Comparison of ENCODE assay signal across 10 cellular contexts in genomic region chr14:75282166-75282547, GRCh38. TPM values are rescaled to one million over a fixed set of nuclear protein-coding genes. Genes with fewer than 3 reads are reported as not detected.
DNase-seq lines count a peak whose midpoint lies in the region; ATAC-seq and TF ChIP-seq lines count a peak whose summit lies in the region.
"Had no signal": no experiment of that assay in that cellular context is flagged by ENCODE, and none has a peak within 500 bp of the region (broad histone marks: within the 10 kb centered on the region; RNA-seq: fewer than 3 reads in every experiment).

No MANE protein-coding gene starts in this region.

- H3K36me3 ChIP-seq in GM23248 (ENCODE audit: low read depth) (peaks cover 20% of the 10 kb centered on the region; the same call in 1 of the 2 replicates), psoas muscle (ENCODE audit: insufficient read depth in 1 of 2, low read depth in 1 of 2) (peaks cover 3 to 25% of the 10 kb centered on the region in 2 donors), WERI-Rb-1 (peaks cover 9% of the 10 kb centered on the region)
- H3K36me3 ChIP-seq: SJCRH30 had no signal

- H3K9ac ChIP-seq in GM23248, result no peak overlapping the region

- intact Hi-C loops in psoas muscle (cut with DNase I), result no loop called here

- H3K79me2 ChIP-seq in GM23248 (ENCODE audit: insufficient read depth), result peaks cover 21% of the 10 kb centered on the region

- no peak overlapping the region for H3K4me3 ChIP-seq in GM23248
- no peak overlapping the region for H3K4me3 ChIP-seq in fibroblast of the aortic adventitia (ENCODE audit: low read depth, low read length)
- no peak overlapping the region for H3K4me3 ChIP-seq in psoas muscle
- no peak overlapping the region for H3K4me3 ChIP-seq in WERI-Rb-1 (ENCODE audit: low read depth, low read length)
- H3K4me3 ChIP-seq: SJCRH30 had no signal

- H3K4me1 ChIP-seq in GM23248 (ENCODE audit: insufficient read depth) (no peaks in the 10 kb centered on the region; the same call in 1 of the 2 replicates), psoas muscle (peaks cover 40% of the 10 kb centered on the region)
- H3K4me1 ChIP-seq: SJCRH30 had no signal

- no peak overlapping the region for H3K27ac ChIP-seq in GM23248
- H3K27ac ChIP-seq in psoas muscle, result peak overlapping the region; percentile 98
- no peak overlapping the region for H3K27ac ChIP-seq in WERI-Rb-1
- H3K27ac ChIP-seq: SJCRH30 had no signal

- no peaks in the 10 kb centered on the region for H4K20me1 ChIP-seq in GM23248 (ENCODE audit: insufficient read depth)

- no peaks in the 10 kb centered on the region for H3K9me2 ChIP-seq in GM23248 (ENCODE audit: insufficient read depth)

- WGBS in GM23248 (ENCODE audit: low coverage in 1 of 2, low lambda C conversion rate in 2 of 2, missing lambda C conversion rate in 2 of 2), 2 experiments, result 82 to 83% methylated on average over 4 of the region's 4 CpGs
- 91 to 94% (median 92%) methylated on average over 4 of the region's 4 CpGs for WGBS in psoas muscle, 3 donors

- H3K27me3 ChIP-seq in GM23248 (replicated peaks; ENCODE audit: insufficient read depth), result no peaks in the 10 kb centered on the region
- no peaks in the 10 kb centered on the region for H3K27me3 ChIP-seq in psoas muscle (ENCODE audit: insufficient read depth in 3 of 3, low read length in 2 of 3)
- H3K27me3 ChIP-seq in WERI-Rb-1 (ENCODE audit: insufficient read depth, low read depth, severe bottlenecking), result no peaks in the 10 kb centered on the region
- H3K27me3 ChIP-seq: SJCRH30 had no signal

- in situ Hi-C loops in GM23248 (cut with MboI), result loop anchor here (25.0 kb wide), 1 partner anchor 345 kb away; no protein-coding TSS in a partner anchor

- no peak for ATAC-seq in psoas muscle
- ATAC-seq in GM19467 (IDR thresholded peaks at IDR 0.05; ENCODE audit: unreplicated experiment), result no peak

- peaks cover 33% of the 10 kb centered on the region; the same call in 1 of the 2 replicates for H3F3A ChIP-seq in GM23248 (ENCODE audit: insufficient read depth)

- no peaks in the 10 kb centered on the region for H3K9me3 ChIP-seq in GM23248 (ENCODE audit: low read depth)
- H3K9me3 ChIP-seq in psoas muscle, result no peaks in the 10 kb centered on the region
- H3K9me3 ChIP-seq in WERI-Rb-1 (ENCODE audit: severe bottlenecking), result no peaks in the 10 kb centered on the region
- H3K9me3 ChIP-seq: SJCRH30 had no signal

- no peak overlapping the region for H3K4me2 ChIP-seq in GM23248 (ENCODE audit: unreplicated experiment)

- TF ChIP-seq CTCF in fibroblast of the aortic adventitia (IDR thresholded peaks at IDR 0.05; ENCODE audit: insufficient read depth, low read length) (no peak), psoas muscle (IDR thresholded peaks at IDR 0.05) (no peak), WERI-Rb-1 (IDR thresholded peaks at IDR 0.05; ENCODE audit: low read depth, low read length) (no peak)

- H2AFZ ChIP-seq in GM23248, result no peak overlapping the region

- DNase-seq in GM23248 (peak; percentile 48), amniotic epithelial cell (ENCODE audit: low read depth) (peak; percentile 23), fibroblast of the aortic adventitia (ENCODE audit: low read depth) (peak; percentile 69), psoas muscle (no peak), WERI-Rb-1 (no peak), RPMI8226 (no peak), hippocampal formation (lab: John Stamatoyannopoulos, UW) (no peak)
- DNase-seq: activated CD4-positive, alpha-beta memory T cell treated with anti-CD3 and anti-CD28 coated beads, Interleukin-2, amount 10 ng/mL, durations not matched to agents 7 days and 5 days; SJCRH30 had no signal

RNA-seq across cellular contexts. Expression of gene FOS, which starts 3.5 kb away (rescaled TPM):
- 118 and 124 TPM in 2 replicates for total RNA-seq in GM23248 (2014; rRNA removed; shearing (Covaris generic))
- polyA plus RNA-seq in GM23248 (2016; fragmentation: Nextera tagmentation; extraction: Ambion mirVana) (107 and 110 TPM in 2 replicates), psoas muscle (10 to 100 TPM; 15.5 to 51.0 (median 33.8) TPM)
- total RNA-seq in fibroblast of the aortic adventitia (ENCODE audit: low replicate concordance) (1.4 and 26.2 TPM in 2 replicates), psoas muscle (100 to 1,000 TPM in 2 of 4 donors, 10 to 100 TPM in 2; 20.7 to 279 (median 95.1) TPM)

Comparison
In these comparisons a context has a peak if more than half of its experiments do, and no peak if none do; other contexts are left out.
1. DNase-seq: peak in GM23248 (single experiment), amniotic epithelial cell (single experiment) and fibroblast of the aortic adventitia (single experiment); none in psoas muscle (0 of 2), WERI-Rb-1 (single experiment), RPMI8226 (single experiment) and hippocampal formation (0 of 2).